Comparison of ENCODE assay signal across 19 cellular contexts in the genomic region with DNA sequence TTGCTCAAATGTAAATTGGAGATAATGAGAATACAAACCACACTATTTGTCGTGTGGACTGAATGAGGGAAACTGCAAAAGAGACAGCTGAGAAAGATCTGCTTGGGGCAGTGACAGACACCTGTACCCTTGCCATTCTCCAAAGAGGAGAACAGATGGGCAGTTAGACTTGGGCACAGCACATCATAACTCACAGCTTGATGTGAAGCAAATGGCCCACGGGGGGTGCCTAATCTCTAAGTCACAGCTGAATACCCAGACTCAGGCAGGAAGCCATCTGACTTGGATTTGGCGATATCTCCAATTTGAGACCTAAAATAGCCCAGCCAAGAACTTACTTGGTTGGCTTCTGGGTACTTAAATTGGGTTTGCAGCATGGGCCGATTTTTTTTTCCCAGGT.
"Had no signal": no experiment of that assay in that cellular context is flagged by ENCODE, and none has a peak within 500 bp of the region (broad histone marks: within the 10 kb centered on the region; RNA-seq: fewer than 3 reads in every experiment).

No MANE protein-coding gene starts in this region.

- DNase-seq: dermis blood vessel endothelial cell; effector memory CD4-positive, alpha-beta T cell; foreskin keratinocyte; heart left ventricle; kidney; mesenchymal stem cell; mucosa of descending colon; naive B cell; pancreas; right lobe of liver; small intestine; stimulated activated CD4-positive, alpha-beta T cell treated with anti-CD3 and anti-CD28 coated beads, Interleukin-15, amount 100 ng/mL, for 24 hours; stimulated activated CD4-positive, alpha-beta T cell treated with anti-CD3 and anti-CD28 coated beads, Interleukin-4, amount 100 ng/mL, for 1 hour; stimulated activated CD8-positive, alpha-beta memory T cell treated with anti-CD3 and anti-CD28 coated beads, Interleukin-4, amount 100 ng/mL, for 48 hours; stimulated activated naive CD4-positive, alpha-beta T cell; stimulated activated naive CD8-positive, alpha-beta T cell treated with anti-CD3 and anti-CD28 coated beads, Interleukin-15, amount 100 ng/mL, for 72 hours; transverse colon; upper lobe of right lung; uterus had no signal
